Comparison of ENCODE assay signal across 1 cellular context in the genomic region with DNA sequence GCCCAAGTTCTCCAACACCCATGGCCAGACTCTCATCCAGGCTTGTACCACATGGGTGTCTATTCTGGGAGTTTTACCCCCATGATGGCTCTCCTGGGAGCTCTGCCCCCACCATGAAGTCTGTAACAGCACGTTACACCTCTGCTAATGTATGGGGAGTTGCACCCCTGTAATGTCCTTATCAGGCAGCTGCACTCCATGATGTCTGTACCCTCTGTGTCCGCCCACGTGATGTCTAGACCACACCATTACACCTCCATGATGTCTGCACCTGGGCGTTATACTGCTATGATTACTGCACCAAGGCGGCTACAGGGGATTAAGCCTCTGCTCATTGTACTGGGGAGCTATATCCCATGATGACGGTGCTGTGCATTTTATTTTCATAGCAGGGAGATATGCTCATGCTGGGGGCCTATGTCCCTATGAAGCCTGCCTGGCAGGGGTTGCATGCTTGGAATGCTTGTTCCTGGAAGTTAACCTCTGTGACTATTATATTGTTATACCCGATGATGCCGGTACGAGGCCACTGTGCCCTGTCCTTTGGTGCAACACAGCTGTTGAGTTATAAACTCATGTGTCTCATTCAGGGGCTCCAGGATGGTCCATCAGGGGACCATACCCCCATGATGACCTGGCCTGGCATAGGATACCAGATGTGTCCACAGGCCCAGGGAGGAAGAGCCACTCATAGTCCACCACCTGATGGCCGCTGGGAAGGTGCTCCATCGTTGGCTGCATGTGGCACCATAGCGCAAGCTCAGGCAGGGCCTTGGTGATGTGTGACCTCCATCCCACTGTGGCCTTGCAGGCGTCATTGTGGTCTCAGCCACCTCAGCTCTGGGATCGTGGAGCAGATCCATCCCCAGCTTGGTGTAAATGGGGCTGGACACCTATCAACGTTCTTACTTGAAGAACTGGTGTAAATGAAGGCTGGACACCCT.
TF ChIP-seq lines count a peak whose summit lies in the region.

No MANE protein-coding gene starts in this region.

TF ChIP-seq in liver, 16 proteins besides CTCF, POLR2A, EP300 and RAD21 (continued from another document):
- TF ChIP-seq HNF4A (conservative IDR thresholded peaks at IDR 0.05) = no peak
- TF ChIP-seq, protein P1, sequence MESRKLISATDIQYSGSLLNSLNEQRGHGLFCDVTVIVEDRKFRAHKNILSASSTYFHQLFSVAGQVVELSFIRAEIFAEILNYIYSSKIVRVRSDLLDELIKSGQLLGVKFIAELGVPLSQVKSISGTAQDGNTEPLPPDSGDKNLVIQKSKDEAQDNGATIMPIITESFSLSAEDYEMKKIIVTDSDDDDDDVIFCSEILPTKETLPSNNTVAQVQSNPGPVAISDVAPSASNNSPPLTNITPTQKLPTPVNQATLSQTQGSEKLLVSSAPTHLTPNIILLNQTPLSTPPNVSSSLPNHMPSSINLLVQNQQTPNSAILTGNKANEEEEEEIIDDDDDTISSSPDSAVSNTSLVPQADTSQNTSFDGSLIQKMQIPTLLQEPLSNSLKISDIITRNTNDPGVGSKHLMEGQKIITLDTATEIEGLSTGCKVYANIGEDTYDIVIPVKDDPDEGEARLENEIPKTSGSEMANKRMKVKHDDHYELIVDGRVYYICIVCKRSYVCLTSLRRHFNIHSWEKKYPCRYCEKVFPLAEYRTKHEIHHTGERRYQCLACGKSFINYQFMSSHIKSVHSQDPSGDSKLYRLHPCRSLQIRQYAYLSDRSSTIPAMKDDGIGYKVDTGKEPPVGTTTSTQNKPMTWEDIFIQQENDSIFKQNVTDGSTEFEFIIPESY (IDR thresholded peaks at IDR 0.05) = no peak
- no peak for TF ChIP-seq HNF4G (IDR thresholded peaks at IDR 0.05)
- no peak for TF ChIP-seq FOXA1 (IDR thresholded peaks at IDR 0.05)
- TF ChIP-seq GABPA (IDR thresholded peaks at IDR 0.05 in 1 of 2, conservative IDR thresholded peaks at IDR 0.05 in 1 of 2) = no peak
- no peak for TF ChIP-seq EGR1 (IDR thresholded peaks at IDR 0.05; ENCODE audit: low read depth in 2 of 2)
- TF ChIP-seq, protein P2, sequence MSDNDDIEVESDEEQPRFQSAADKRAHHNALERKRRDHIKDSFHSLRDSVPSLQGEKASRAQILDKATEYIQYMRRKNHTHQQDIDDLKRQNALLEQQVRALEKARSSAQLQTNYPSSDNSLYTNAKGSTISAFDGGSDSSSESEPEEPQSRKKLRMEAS (IDR thresholded peaks at IDR 0.05) = no peak
- no peak for TF ChIP-seq TAF1 (conservative IDR thresholded peaks at IDR 0.05)
